Comparison of ENCODE assay signal across 8 cellular contexts in the genomic region with DNA sequence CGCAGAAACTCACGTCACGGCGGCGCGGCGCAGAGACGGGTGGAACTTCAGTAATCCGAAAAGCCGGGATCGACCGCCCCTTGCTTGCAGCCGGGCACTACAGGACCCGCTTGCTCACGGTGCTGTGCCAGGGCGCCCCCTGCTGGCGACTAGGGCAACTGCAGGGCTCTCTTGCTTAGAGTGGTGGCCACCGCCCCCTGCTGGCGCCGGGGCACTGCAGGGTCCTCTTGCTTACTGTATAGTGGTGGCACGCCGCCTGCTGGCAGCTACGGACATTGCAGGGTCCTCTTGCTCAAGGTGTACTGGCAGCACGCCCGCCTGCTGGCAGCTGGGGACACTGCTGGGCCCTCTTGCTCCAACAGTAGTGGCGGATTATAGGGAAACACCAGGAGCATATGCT. TPM values are rescaled to one million over a fixed set of nuclear protein-coding genes. Genes with fewer than 3 reads are reported as not detected.
DNase-seq lines count a peak whose midpoint lies in the region; ATAC-seq, FAIRE-seq and TF ChIP-seq lines count a peak whose summit lies in the region.
"Not testable (repeated sequence)": the region's sequence is repeated elsewhere in the genome, so short reads cannot be mapped to it uniquely, and the experiment has no call there.

No MANE protein-coding gene starts in this region.

- H3K9me3 ChIP-seq in kidney (ENCODE audit: control insufficient read depth in 1 of 2, low read length in 2 of 2); psoas muscle: not testable (repeated sequence)

- not testable (repeated sequence) for FAIRE-seq in kidney (lab: Jason Lieb, UNC)

- intact Hi-C loops in kidney (cut with DNase I); psoas muscle (cut with DNase I): not testable (repeated sequence)

- H3K9ac ChIP-seq in kidney (ENCODE audit: low read length in 2 of 2), result not testable (repeated sequence)

- H3K4me1 ChIP-seq in kidney (ENCODE audit: control insufficient read depth in 1 of 2, insufficient read depth in 1 of 2, low read depth in 1 of 2, low read length in 2 of 2); psoas muscle: not testable (repeated sequence)

- H3K4me3 Mint-ChIP-seq in HFFc6; activated T-cell treated with anti-CD3 and anti-CD28 coated beads, Interleukin-2, amount 50 U/mL, for 72 hours; central memory CD8-positive, alpha-beta T cell: not testable (repeated sequence)

- not testable (repeated sequence) for H3K9me3 Mint-ChIP-seq in HFFc6; activated T-cell treated with anti-CD3 and anti-CD28 coated beads, Interleukin-2, amount 50 U/mL, for 72 hours; central memory CD8-positive, alpha-beta T cell

- 40 to 67% (median 43%) methylated on average over 8 to 17 of the region's 26 CpGs for WGBS in psoas muscle, 3 donors

- not testable (repeated sequence) for H3K27me3 Mint-ChIP-seq in HFFc6 (ENCODE audit: insufficient read depth); activated T-cell treated with anti-CD3 and anti-CD28 coated beads, Interleukin-2, amount 50 U/mL, for 72 hours (ENCODE audit: low read depth); central memory CD8-positive, alpha-beta T cell

- not testable (repeated sequence) for H3K4me3 ChIP-seq in AG09309 (ENCODE audit: control insufficient read depth, low read depth, low read length); kidney (ENCODE audit: low read length in 2 of 2); psoas muscle

- peak; percentile 43 for TF ChIP-seq CTCF in AG09309 (IDR thresholded peaks at IDR 0.05; ENCODE audit: control insufficient read depth, insufficient read depth, low read depth, low read length, missing control alignments)
- TF ChIP-seq CTCF in HFFc6 (IDR thresholded peaks at IDR 0.05), result peak; percentile 67
- TF ChIP-seq CTCF in kidney (IDR thresholded peaks at IDR 0.05; ENCODE audit: borderline replicate concordance, extremely low read depth, insufficient read depth), result peak; percentile 17
- peak; percentile 18 for TF ChIP-seq CTCF in psoas muscle (IDR thresholded peaks at IDR 0.05)

- not testable (repeated sequence) for DNase-seq in AG09309 (ENCODE audit: low read depth)
- DNase-seq in HFFc6, result peak; percentile 26
- DNase-seq in activated CD4-positive, CD25-positive, alpha-beta regulatory T cell treated with anti-CD3 and anti-CD28 coated beads, Interleukin-2, amount 50 U/mL, for 16 hours (ENCODE audit: low read depth, low spot score), result peak; percentile 50
- peak; percentile 86 to 94 for DNase-seq in activated T-cell treated with anti-CD3 and anti-CD28 coated beads, Interleukin-2, amount 50 U/mL, for 72 hours
- peak; percentile 45 to 60 for DNase-seq in central memory CD8-positive, alpha-beta T cell (ENCODE audit: low spot score in 2 of 2)
- DNase-seq in kidney, result peak; percentile 89
- DNase-seq in psoas muscle, result peak; percentile 77 to 90
- DNase-seq in stimulated activated CD8-positive, alpha-beta memory T cell treated with anti-CD3 and anti-CD28 coated beads, Interleukin-2, amount 100 ng/mL, for 1 hour (ENCODE audit: low read depth in 2 of 2), result peak; percentile 8 to 13

- not testable (repeated sequence) for H3K36me3 ChIP-seq in kidney (ENCODE audit: control insufficient read depth in 1 of 2, insufficient read depth in 2 of 2, low read length in 2 of 2); psoas muscle (ENCODE audit: insufficient read depth in 1 of 2, low read depth in 1 of 2)

- H3K27ac Mint-ChIP-seq in HFFc6; activated T-cell treated with anti-CD3 and anti-CD28 coated beads, Interleukin-2, amount 50 U/mL, for 72 hours; central memory CD8-positive, alpha-beta T cell (ENCODE audit: low read depth): not testable (repeated sequence)

- not testable (repeated sequence) for H3K4me1 Mint-ChIP-seq in HFFc6 (ENCODE audit: low read depth); activated T-cell treated with anti-CD3 and anti-CD28 coated beads, Interleukin-2, amount 50 U/mL, for 72 hours (ENCODE audit: low read depth); central memory CD8-positive, alpha-beta T cell

- H3K36me3 Mint-ChIP-seq in HFFc6 (ENCODE audit: low read depth); activated T-cell treated with anti-CD3 and anti-CD28 coated beads, Interleukin-2, amount 50 U/mL, for 72 hours (ENCODE audit: insufficient read depth in 2 of 2); central memory CD8-positive, alpha-beta T cell (ENCODE audit: insufficient read depth): not testable (repeated sequence)

- not testable (repeated sequence) for ATAC-seq in activated T-cell treated with anti-CD3 and anti-CD28 coated beads, Interleukin-2, amount 50 U/mL, for 72 hours (replicated peaks in 1 of 2); central memory CD8-positive, alpha-beta T cell (replicated peaks; ENCODE audit: extremely low read depth, poor library complexity, severe bottlenecking)
- peak in 1 of 4 donors; percentile 49 for ATAC-seq in psoas muscle

- H3K27ac ChIP-seq in kidney (ENCODE audit: low read depth in 2 of 2, low read length in 2 of 2); psoas muscle: not testable (repeated sequence)

- not testable (repeated sequence) for H3K27me3 ChIP-seq in psoas muscle (ENCODE audit: insufficient read depth in 3 of 3, low read length in 2 of 3)

RNA-seq across cellular contexts. Expression of gene WASHC1, which starts 18.1 kb away (rescaled TPM):
- 1 to 10 TPM; 5.8 to 8.9 (median 7.4) TPM for total RNA-seq in HFFc6 (2021; fragmentation: NEBNext Ultra II Directional; extraction: Animal tissue kit (Norgen Biotek cat#: 25700))
- 10 to 100 TPM; 11.8 to 21.2 TPM for total RNA-seq in activated T-cell treated with anti-CD3 and anti-CD28 coated beads, Interleukin-2, amount 50 U/mL, for 72 hours
- total RNA-seq in kidney, result 24.0 TPM
- polyA plus RNA-seq in kidney (ENCODE audit: insufficient read depth, low read depth, low replicate concordance), result 16.6 TPM
- 10 to 100 TPM in 3 of 4 donors, 1 to 10 TPM in 1; 7.3 to 15.9 (median 12.1) TPM for total RNA-seq in psoas muscle
- 10 to 100 TPM in 2 of 3 donors, 1 to 10 TPM in 1; 9.5 to 13.0 (median 12.1) TPM for polyA plus RNA-seq in psoas muscle

Comparison
In these comparisons a context has a peak if more than half of its experiments do, and no peak if none do; other contexts are left out.
1. CTCF ChIP-seq: peak in every context shown above with its lines; median percentile 67 in HFFc6; 43 in AG09309; 18 in psoas muscle; 17 in kidney.